In genomic region chr5:142472306-142472951, GRCh38 we compare ENCODE assay signal across 1 cellular context.
TF ChIP-seq lines count a peak whose summit lies in the region.

No MANE protein-coding gene starts in this region.

TF ChIP-seq in K562, 482 proteins besides CTCF, POLR2A, EP300 and RAD21 (continued from another document and continues in another):
- TF ChIP-seq IRF1 (CRISPR knock-in tag; IDR thresholded peaks at IDR 0.05; ENCODE audit: borderline replicate concordance) (no peak), JUN (IDR thresholded peaks at IDR 0.05; ENCODE audit: borderline replicate concordance, low read depth, low read length) (peak; percentile 93), JUN (CRISPR knock-in tag; IDR thresholded peaks at IDR 0.05; ENCODE audit: borderline replicate concordance) (no peak), PHF21A (IDR thresholded peaks at IDR 0.05; ENCODE audit: borderline replicate concordance, low read depth) (no peak), SAFB (IDR thresholded peaks at IDR 0.05; ENCODE audit: borderline replicate concordance, low read depth, low read length) (no peak), ZNF274 (IDR thresholded peaks at IDR 0.05; ENCODE audit: borderline replicate concordance, low read depth, low read length) (no peak), ZNF311 (CRISPR knock-in tag; IDR thresholded peaks at IDR 0.05) (no peak), POLR3G (IDR thresholded peaks at IDR 0.05; ENCODE audit: extremely low read depth, insufficient read length, insufficient replicate concordance) (no peak), ZNF77 (CRISPR knock-in tag; IDR thresholded peaks at IDR 0.05) (no peak), TCF3 (CRISPR knock-in tag; IDR thresholded peaks at IDR 0.05) (peak; percentile 51; the same call in 1 of the 2 replicates), HNRNPL (IDR thresholded peaks at IDR 0.05; ENCODE audit: low read depth, low read length) (no peak), SUPT5H (IDR thresholded peaks at IDR 0.05) (no peak), PBX2 (CRISPR knock-in tag; IDR thresholded peaks at IDR 0.05; ENCODE audit: low read depth) (no peak), PBX2 (tag; conservative IDR thresholded peaks at IDR 0.05; ENCODE audit: low read depth) (no peak), ZNF134 (CRISPR knock-in tag; conservative IDR thresholded peaks at IDR 0.05) (no peak), RUNX1 (IDR thresholded peaks at IDR 0.05; ENCODE audit: low read depth) (no peak), HNRNPUL1 (IDR thresholded peaks at IDR 0.05; ENCODE audit: low read length) (no peak), KLF16 (IDR thresholded peaks at IDR 0.05) (no peak), POLR2B (IDR thresholded peaks at IDR 0.05; ENCODE audit: low read depth, partially characterized antibody) (peak; percentile 41), CBX8 (IDR thresholded peaks at IDR 0.05; ENCODE audit: borderline replicate concordance, extremely low read depth, low read depth, low read length, poor library complexity, severe bottlenecking) (no peak), TEAD1 (CRISPR knock-in tag; IDR thresholded peaks at IDR 0.05) (0 out of 4 replicates have a peak, but pooled peaks of 1 of the 2 experiments have one; percentile 24), PCBP2 (IDR thresholded peaks at IDR 0.05; ENCODE audit: low read depth, low read length, poor library complexity, severe bottlenecking) (no peak), ZNF197 (CRISPR knock-in tag; IDR thresholded peaks at IDR 0.05; ENCODE audit: low read depth) (no peak), ZNF347 (CRISPR knock-in tag; IDR thresholded peaks at IDR 0.05; ENCODE audit: low read depth) (no peak), ZNF184 (CRISPR knock-in tag; IDR thresholded peaks at IDR 0.05) (no peak), TCFL5 (CRISPR knock-in tag; conservative IDR thresholded peaks at IDR 0.05) (no peak), PHTF2 (CRISPR knock-in tag; IDR thresholded peaks at IDR 0.05) (no peak), CREB3 (tag; conservative IDR thresholded peaks at IDR 0.05; ENCODE audit: low read depth) (no peak), MTF1 (CRISPR knock-in tag; IDR thresholded peaks at IDR 0.05; ENCODE audit: borderline replicate concordance) (no peak), DLX4 (CRISPR knock-in tag; IDR thresholded peaks at IDR 0.05) (no peak), ZNF644 (tag; IDR thresholded peaks at IDR 0.05; ENCODE audit: low read depth) (peak; percentile 52; the same call in 1 of the 2 replicates), NR0B1 (IDR thresholded peaks at IDR 0.05; ENCODE audit: partially characterized antibody) (no peak), ZNF121 (CRISPR knock-in tag; conservative IDR thresholded peaks at IDR 0.05) (no peak), ZFPM2 (CRISPR knock-in tag; IDR thresholded peaks at IDR 0.05) (no peak), U2AF1 (optimal IDR thresholded peaks at IDR 0.05; ENCODE audit: low read depth, low read length) (no peak), MCM5 (IDR thresholded peaks at IDR 0.05; ENCODE audit: low read depth) (no peak), BRD4 (IDR thresholded peaks at IDR 0.05) (no peak), RBM22 (IDR thresholded peaks at IDR 0.05; ENCODE audit: low read depth, low read length, poor library complexity, severe bottlenecking) (no peak), NFYB (IDR thresholded peaks at IDR 0.05; ENCODE audit: extremely low read depth, insufficient read length) (no peak), MAFK (IDR thresholded peaks at IDR 0.05; ENCODE audit: low read length) (peak; percentile 80), FIP1L1 (IDR thresholded peaks at IDR 0.05; ENCODE audit: low read depth, low read length, poor library complexity, severe bottlenecking) (no peak), ZNF395 (CRISPR knock-in tag; IDR thresholded peaks at IDR 0.05) (peak; percentile 55; the same call in 1 of the 2 replicates), HDAC2 (IDR thresholded peaks at IDR 0.05) (no peak), C11orf30 (IDR thresholded peaks at IDR 0.05; ENCODE audit: low read depth) (peak; percentile 92), SMARCB1 (IDR thresholded peaks at IDR 0.05; ENCODE audit: insufficient read length, low read depth) (no peak), ZNF175 (CRISPR knock-in tag; IDR thresholded peaks at IDR 0.05; ENCODE audit: low read depth) (peak; percentile 53)
- TF ChIP-seq, protein P1, sequence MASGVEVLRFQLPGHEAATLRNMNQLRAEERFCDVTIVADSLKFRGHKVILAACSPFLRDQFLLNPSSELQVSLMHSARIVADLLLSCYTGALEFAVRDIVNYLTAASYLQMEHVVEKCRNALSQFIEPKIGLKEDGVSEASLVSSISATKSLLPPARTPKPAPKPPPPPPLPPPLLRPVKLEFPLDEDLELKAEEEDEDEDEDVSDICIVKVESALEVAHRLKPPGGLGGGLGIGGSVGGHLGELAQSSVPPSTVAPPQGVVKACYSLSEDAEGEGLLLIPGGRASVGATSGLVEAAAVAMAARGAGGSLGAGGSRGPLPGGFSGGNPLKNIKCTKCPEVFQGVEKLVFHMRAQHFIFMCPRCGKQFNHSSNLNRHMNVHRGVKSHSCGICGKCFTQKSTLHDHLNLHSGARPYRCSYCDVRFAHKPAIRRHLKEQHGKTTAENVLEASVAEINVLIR (CRISPR knock-in tag; IDR thresholded peaks at IDR 0.05) = no peak
- TF ChIP-seq, protein P2, sequence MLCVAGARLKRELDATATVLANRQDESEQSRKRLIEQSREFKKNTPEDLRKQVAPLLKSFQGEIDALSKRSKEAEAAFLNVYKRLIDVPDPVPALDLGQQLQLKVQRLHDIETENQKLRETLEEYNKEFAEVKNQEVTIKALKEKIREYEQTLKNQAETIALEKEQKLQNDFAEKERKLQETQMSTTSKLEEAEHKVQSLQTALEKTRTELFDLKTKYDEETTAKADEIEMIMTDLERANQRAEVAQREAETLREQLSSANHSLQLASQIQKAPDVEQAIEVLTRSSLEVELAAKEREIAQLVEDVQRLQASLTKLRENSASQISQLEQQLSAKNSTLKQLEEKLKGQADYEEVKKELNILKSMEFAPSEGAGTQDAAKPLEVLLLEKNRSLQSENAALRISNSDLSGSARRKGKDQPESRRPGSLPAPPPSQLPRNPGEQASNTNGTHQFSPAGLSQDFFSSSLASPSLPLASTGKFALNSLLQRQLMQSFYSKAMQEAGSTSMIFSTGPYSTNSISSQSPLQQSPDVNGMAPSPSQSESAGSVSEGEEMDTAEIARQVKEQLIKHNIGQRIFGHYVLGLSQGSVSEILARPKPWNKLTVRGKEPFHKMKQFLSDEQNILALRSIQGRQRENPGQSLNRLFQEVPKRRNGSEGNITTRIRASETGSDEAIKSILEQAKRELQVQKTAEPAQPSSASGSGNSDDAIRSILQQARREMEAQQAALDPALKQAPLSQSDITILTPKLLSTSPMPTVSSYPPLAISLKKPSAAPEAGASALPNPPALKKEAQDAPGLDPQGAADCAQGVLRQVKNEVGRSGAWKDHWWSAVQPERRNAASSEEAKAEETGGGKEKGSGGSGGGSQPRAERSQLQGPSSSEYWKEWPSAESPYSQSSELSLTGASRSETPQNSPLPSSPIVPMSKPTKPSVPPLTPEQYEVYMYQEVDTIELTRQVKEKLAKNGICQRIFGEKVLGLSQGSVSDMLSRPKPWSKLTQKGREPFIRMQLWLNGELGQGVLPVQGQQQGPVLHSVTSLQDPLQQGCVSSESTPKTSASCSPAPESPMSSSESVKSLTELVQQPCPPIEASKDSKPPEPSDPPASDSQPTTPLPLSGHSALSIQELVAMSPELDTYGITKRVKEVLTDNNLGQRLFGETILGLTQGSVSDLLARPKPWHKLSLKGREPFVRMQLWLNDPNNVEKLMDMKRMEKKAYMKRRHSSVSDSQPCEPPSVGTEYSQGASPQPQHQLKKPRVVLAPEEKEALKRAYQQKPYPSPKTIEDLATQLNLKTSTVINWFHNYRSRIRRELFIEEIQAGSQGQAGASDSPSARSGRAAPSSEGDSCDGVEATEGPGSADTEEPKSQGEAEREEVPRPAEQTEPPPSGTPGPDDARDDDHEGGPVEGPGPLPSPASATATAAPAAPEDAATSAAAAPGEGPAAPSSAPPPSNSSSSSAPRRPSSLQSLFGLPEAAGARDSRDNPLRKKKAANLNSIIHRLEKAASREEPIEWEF (CRISPR knock-in tag; IDR thresholded peaks at IDR 0.05) = no peak
- TF ChIP-seq, protein P3, sequence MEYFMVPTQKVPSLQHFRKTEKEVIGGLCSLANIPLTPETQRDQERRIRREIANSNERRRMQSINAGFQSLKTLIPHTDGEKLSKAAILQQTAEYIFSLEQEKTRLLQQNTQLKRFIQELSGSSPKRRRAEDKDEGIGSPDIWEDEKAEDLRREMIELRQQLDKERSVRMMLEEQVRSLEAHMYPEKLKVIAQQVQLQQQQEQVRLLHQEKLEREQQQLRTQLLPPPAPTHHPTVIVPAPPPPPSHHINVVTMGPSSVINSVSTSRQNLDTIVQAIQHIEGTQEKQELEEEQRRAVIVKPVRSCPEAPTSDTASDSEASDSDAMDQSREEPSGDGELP (CRISPR knock-in tag; IDR thresholded peaks at IDR 0.05; ENCODE audit: borderline replicate concordance) = no peak
- TF ChIP-seq, protein P4, sequence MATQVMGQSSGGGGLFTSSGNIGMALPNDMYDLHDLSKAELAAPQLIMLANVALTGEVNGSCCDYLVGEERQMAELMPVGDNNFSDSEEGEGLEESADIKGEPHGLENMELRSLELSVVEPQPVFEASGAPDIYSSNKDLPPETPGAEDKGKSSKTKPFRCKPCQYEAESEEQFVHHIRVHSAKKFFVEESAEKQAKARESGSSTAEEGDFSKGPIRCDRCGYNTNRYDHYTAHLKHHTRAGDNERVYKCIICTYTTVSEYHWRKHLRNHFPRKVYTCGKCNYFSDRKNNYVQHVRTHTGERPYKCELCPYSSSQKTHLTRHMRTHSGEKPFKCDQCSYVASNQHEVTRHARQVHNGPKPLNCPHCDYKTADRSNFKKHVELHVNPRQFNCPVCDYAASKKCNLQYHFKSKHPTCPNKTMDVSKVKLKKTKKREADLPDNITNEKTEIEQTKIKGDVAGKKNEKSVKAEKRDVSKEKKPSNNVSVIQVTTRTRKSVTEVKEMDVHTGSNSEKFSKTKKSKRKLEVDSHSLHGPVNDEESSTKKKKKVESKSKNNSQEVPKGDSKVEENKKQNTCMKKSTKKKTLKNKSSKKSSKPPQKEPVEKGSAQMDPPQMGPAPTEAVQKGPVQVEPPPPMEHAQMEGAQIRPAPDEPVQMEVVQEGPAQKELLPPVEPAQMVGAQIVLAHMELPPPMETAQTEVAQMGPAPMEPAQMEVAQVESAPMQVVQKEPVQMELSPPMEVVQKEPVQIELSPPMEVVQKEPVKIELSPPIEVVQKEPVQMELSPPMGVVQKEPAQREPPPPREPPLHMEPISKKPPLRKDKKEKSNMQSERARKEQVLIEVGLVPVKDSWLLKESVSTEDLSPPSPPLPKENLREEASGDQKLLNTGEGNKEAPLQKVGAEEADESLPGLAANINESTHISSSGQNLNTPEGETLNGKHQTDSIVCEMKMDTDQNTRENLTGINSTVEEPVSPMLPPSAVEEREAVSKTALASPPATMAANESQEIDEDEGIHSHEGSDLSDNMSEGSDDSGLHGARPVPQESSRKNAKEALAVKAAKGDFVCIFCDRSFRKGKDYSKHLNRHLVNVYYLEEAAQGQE (CRISPR knock-in tag; IDR thresholded peaks at IDR 0.05; ENCODE audit: low read depth) = no peak
